Comparison of ENCODE assay signal across 29 cellular contexts in genomic region chr16:12182202-12182601, GRCh38.
"Had no signal": no experiment of that assay in that cellular context is flagged by ENCODE, and none has a peak within 500 bp of the region (broad histone marks: within the 10 kb centered on the region; RNA-seq: fewer than 3 reads in every experiment).

No MANE protein-coding gene starts in this region.

- FAIRE-seq: bronchial epithelial cell, small intestine, urothelium cell line had no signal

- H3K4me3 ChIP-seq: colonic mucosa, dorsolateral prefrontal cortex, gastroesophageal sphincter, heart left ventricle, stomach, suprapubic skin, transverse colon had no signal

- H3K27me3 Mint-ChIP-seq: activated naive CD8-positive, alpha-beta T cell treated with anti-CD3 and anti-CD28 coated beads, Interleukin-2, amount 10 ng/mL, durations not matched to agents 7 days and 5 days; natural killer cell treated with Interleukin-12 subunit alpha and Interleukin-12 subunit beta and Interleukin-15 and Interleukin-18, amount 100 ng/mL, for 72 hours; stimulated activated memory B cell treated with anti-CD40 and anti-IgM and Interleukin-4, amounts not matched to agents 10 μg/mL and 1 μg/mL and 100 μg/mL, for 72 hours had no signal

- ATAC-seq: gastroesophageal sphincter; heart left ventricle; left cardiac atrium; natural killer cell treated with Interleukin-12 subunit alpha and Interleukin-12 subunit beta and Interleukin-15 and Interleukin-18, amount 100 ng/mL, for 72 hours; sciatic nerve; stimulated activated memory B cell treated with anti-CD40 and anti-IgM and Interleukin-4, amounts not matched to agents 10 μg/mL and 1 μg/mL and 100 μg/mL, for 72 hours had no signal

- H3K9me3 ChIP-seq: colonic mucosa, gastroesophageal sphincter, heart left ventricle, stomach, suprapubic skin, transverse colon had no signal

- H3K4me1 Mint-ChIP-seq: activated naive CD8-positive, alpha-beta T cell treated with anti-CD3 and anti-CD28 coated beads, Interleukin-2, amount 10 ng/mL, durations not matched to agents 7 days and 5 days had no signal

- H3K9me3 Mint-ChIP-seq: activated naive CD8-positive, alpha-beta T cell treated with anti-CD3 and anti-CD28 coated beads, Interleukin-2, amount 10 ng/mL, durations not matched to agents 7 days and 5 days; endodermal cell; natural killer cell treated with Interleukin-12 subunit alpha and Interleukin-12 subunit beta and Interleukin-15 and Interleukin-18, amount 100 ng/mL, for 72 hours had no signal

- H3K27ac Mint-ChIP-seq: activated naive CD8-positive, alpha-beta T cell treated with anti-CD3 and anti-CD28 coated beads, Interleukin-2, amount 10 ng/mL, durations not matched to agents 7 days and 5 days; natural killer cell treated with Interleukin-12 subunit alpha and Interleukin-12 subunit beta and Interleukin-15 and Interleukin-18, amount 100 ng/mL, for 72 hours; stimulated activated memory B cell treated with anti-CD40 and anti-IgM and Interleukin-4, amounts not matched to agents 10 μg/mL and 1 μg/mL and 100 μg/mL, for 72 hours had no signal

- H3K27me3 ChIP-seq: colonic mucosa, dorsolateral prefrontal cortex, gastroesophageal sphincter, heart left ventricle, stomach, suprapubic skin, transverse colon had no signal

- H3K4me3 Mint-ChIP-seq: activated naive CD8-positive, alpha-beta T cell treated with anti-CD3 and anti-CD28 coated beads, Interleukin-2, amount 10 ng/mL, durations not matched to agents 7 days and 5 days; endodermal cell; natural killer cell treated with Interleukin-12 subunit alpha and Interleukin-12 subunit beta and Interleukin-15 and Interleukin-18, amount 100 ng/mL, for 72 hours; stimulated activated memory B cell treated with anti-CD40 and anti-IgM and Interleukin-4, amounts not matched to agents 10 μg/mL and 1 μg/mL and 100 μg/mL, for 72 hours had no signal

- H2AFZ ChIP-seq: parathyroid adenoma had no signal

- H3K36me3 Mint-ChIP-seq: activated naive CD8-positive, alpha-beta T cell treated with anti-CD3 and anti-CD28 coated beads, Interleukin-2, amount 10 ng/mL, durations not matched to agents 7 days and 5 days; natural killer cell treated with Interleukin-12 subunit alpha and Interleukin-12 subunit beta and Interleukin-15 and Interleukin-18, amount 100 ng/mL, for 72 hours had no signal

- H3K27ac ChIP-seq: colonic mucosa, dorsolateral prefrontal cortex, epithelial cell of prostate, gastroesophageal sphincter, heart left ventricle, parathyroid adenoma, stomach, suprapubic skin, transverse colon had no signal

- H3K4me1 ChIP-seq: colonic mucosa, transverse colon had no signal

- H3K36me3 ChIP-seq: colonic mucosa, gastroesophageal sphincter, heart left ventricle, stomach, suprapubic skin, transverse colon had no signal

- H3K9ac ChIP-seq: parathyroid adenoma had no signal

- DNase-seq: activated CD4-positive, alpha-beta T cell treated with anti-CD3 and anti-CD28 coated beads for 4 hours; activated CD4-positive, alpha-beta T cell treated with anti-CD3 and anti-CD28 coated beads, Interleukin-2, amount 50 U/mL, for 48 hours; activated CD4-positive, CD25-positive, alpha-beta regulatory T cell; activated CD8-positive, alpha-beta memory T cell treated with anti-CD3 and anti-CD28 coated beads, Interleukin-2, amount 50 U/mL, for 48 hours; activated naive CD4-positive, alpha-beta T cell treated with Interleukin-2 at 50 U/mL for 16 hours; activated naive CD8-positive, alpha-beta T cell treated with anti-CD3 and anti-CD28 coated beads, Interleukin-2, amount 10 ng/mL, durations not matched to agents 7 days and 5 days; activated T-cell treated with anti-CD3 and anti-CD28 coated beads, Interleukin-2, amount 50 U/mL, for 48 hours; amniotic stem cell; colonic mucosa; dorsolateral prefrontal cortex; endodermal cell; heart left ventricle; islet precursor cell; left cardiac atrium; nucleus accumbens; small intestine; stimulated activated CD4-positive, alpha-beta T cell treated with anti-CD3 and anti-CD28 coated beads, Interleukin-15, amount 100 ng/mL, for 24 hours; stomach; T1000; transverse colon had no signal
